In genomic region chr12:118103601-118104382, GRCh38 we compare ENCODE assay signal across 1 cellular context.
TF ChIP-seq lines count a peak whose summit lies in the region.

TSS of gene VSIG10 (minus strand) at chr12:118104011. CDS start at chr12:118103671, 340 bp downstream.

TF ChIP-seq in HepG2, 621 proteins besides CTCF, POLR2A, EP300 and RAD21 (continued from another document and continues in another):
- 0 out of 2 replicates have a peak, but pooled peaks have one; percentile 19 for TF ChIP-seq ZNF790 (CRISPR knock-in tag; IDR thresholded peaks at IDR 0.05; ENCODE audit: borderline replicate concordance)
- TF ChIP-seq TSC22D2 (CRISPR knock-in tag; IDR thresholded peaks at IDR 0.05; ENCODE audit: borderline replicate concordance), result peak; percentile 38; the same call in 1 of the 2 replicates
- 0 out of 2 replicates have a peak, but pooled peaks have one; percentile 4 for TF ChIP-seq ZNF605 (CRISPR knock-in tag; IDR thresholded peaks at IDR 0.05)
- peak; percentile 74; the same call in 1 of the 2 replicates for TF ChIP-seq ZNF777 (CRISPR knock-in tag; IDR thresholded peaks at IDR 0.05)
- TF ChIP-seq ZNF782 (CRISPR knock-in tag; IDR thresholded peaks at IDR 0.05; ENCODE audit: borderline replicate concordance), result no peak
- TF ChIP-seq ZFP91 (CRISPR knock-in tag; IDR thresholded peaks at IDR 0.05; ENCODE audit: borderline replicate concordance), result peak; percentile 72
- TF ChIP-seq ZNF784 (CRISPR knock-in tag; IDR thresholded peaks at IDR 0.05; ENCODE audit: borderline replicate concordance), result 0 out of 2 replicates have a peak, but pooled peaks have one; percentile 20
- TF ChIP-seq KAT7 (CRISPR knock-in tag; IDR thresholded peaks at IDR 0.05; ENCODE audit: borderline replicate concordance), result peak; percentile 92
- TF ChIP-seq IKZF4 (CRISPR knock-in tag; IDR thresholded peaks at IDR 0.05; ENCODE audit: borderline replicate concordance, low read depth, not compliant biosample characterization), result no peak
- TF ChIP-seq ZNF816 (CRISPR knock-in tag; IDR thresholded peaks at IDR 0.05; ENCODE audit: borderline replicate concordance), result 0 out of 2 replicates have a peak, but pooled peaks have one; percentile 24
- TF ChIP-seq ZNF30 (CRISPR knock-in tag; IDR thresholded peaks at IDR 0.05), result no peak
- TF ChIP-seq MAX (IDR thresholded peaks at IDR 0.05), result no peak; the same call in 1 of the 2 replicates
- peak; percentile 46; the same call in 1 of the 2 replicates for TF ChIP-seq FOXP4 (CRISPR knock-in tag; IDR thresholded peaks at IDR 0.05)
- TF ChIP-seq SIN3A (IDR thresholded peaks at IDR 0.05; ENCODE audit: borderline replicate concordance, low read depth, low read length), result peak; percentile 56; the same call in 1 of the 2 replicates
- no peak for TF ChIP-seq SMAD1 (CRISPR knock-in tag; IDR thresholded peaks at IDR 0.05; ENCODE audit: borderline replicate concordance, low read depth)
- TF ChIP-seq ZNF766 (CRISPR knock-in tag; IDR thresholded peaks at IDR 0.05; ENCODE audit: borderline replicate concordance), result no peak; the same call in 1 of the 2 replicates
- TF ChIP-seq XRCC5 (optimal IDR thresholded peaks at IDR 0.05; ENCODE audit: low read length), result peak; percentile 17
- no peak for TF ChIP-seq HOMEZ (CRISPR knock-in tag; IDR thresholded peaks at IDR 0.05; ENCODE audit: low read depth)
- 0 out of 2 replicates have a peak, but pooled peaks have one; percentile 29 for TF ChIP-seq GZF1 (CRISPR knock-in tag; IDR thresholded peaks at IDR 0.05)
- no peak for TF ChIP-seq EHMT2 (IDR thresholded peaks at IDR 0.05; ENCODE audit: borderline replicate concordance, low read depth, low read length)
- TF ChIP-seq PATZ1 (CRISPR knock-in tag; IDR thresholded peaks at IDR 0.05), result peak; percentile 98
- TF ChIP-seq RARA (CRISPR knock-in tag; IDR thresholded peaks at IDR 0.05), result 0 out of 2 replicates have a peak, but pooled peaks have one; percentile 31
- 0 out of 2 replicates have a peak, but pooled peaks have one; percentile 60 for TF ChIP-seq ZNF513 (CRISPR knock-in tag; conservative IDR thresholded peaks at IDR 0.05)
- peak; percentile 55; the same call in 1 of the 2 replicates for TF ChIP-seq ZNF768 (CRISPR knock-in tag; IDR thresholded peaks at IDR 0.05)
- TF ChIP-seq ARNT2 (CRISPR knock-in tag; IDR thresholded peaks at IDR 0.05; ENCODE audit: low read depth), result no peak; the same call in 1 of the 2 replicates
- 0 out of 3 replicates have a peak, but pooled peaks have one; percentile 39 for TF ChIP-seq MXI1 (IDR thresholded peaks at IDR 0.05; ENCODE audit: borderline replicate concordance, low read depth, low read length)
- TF ChIP-seq SALL2 (CRISPR knock-in tag; IDR thresholded peaks at IDR 0.05), result no peak
- peak; percentile 96 for TF ChIP-seq UBTF (CRISPR knock-in tag; IDR thresholded peaks at IDR 0.05)
- no peak for TF ChIP-seq ZHX2 (IDR thresholded peaks at IDR 0.05; ENCODE audit: low read depth)
- 0 out of 2 replicates have a peak, but pooled peaks have one; percentile 51 for TF ChIP-seq ZHX2 (CRISPR knock-in tag; IDR thresholded peaks at IDR 0.05; ENCODE audit: borderline replicate concordance)
- TF ChIP-seq JARID2 (CRISPR knock-in tag; IDR thresholded peaks at IDR 0.05; ENCODE audit: insufficient replicate concordance), result no peak
- 0 out of 2 replicates have a peak, but pooled peaks have one; percentile 29 for TF ChIP-seq ZNF543 (CRISPR knock-in tag; IDR thresholded peaks at IDR 0.05)
- peak; percentile 80; the same call in 1 of the 2 replicates for TF ChIP-seq TAF1 (CRISPR knock-in tag; IDR thresholded peaks at IDR 0.05)
- TF ChIP-seq SRF (IDR thresholded peaks at IDR 0.05; ENCODE audit: low read depth, low read length), result no peak
- no peak for TF ChIP-seq CBX2 (IDR thresholded peaks at IDR 0.05; ENCODE audit: low read depth, low read length)
- no peak for TF ChIP-seq CBX2 (CRISPR knock-in tag; IDR thresholded peaks at IDR 0.05; ENCODE audit: low read depth)
- TF ChIP-seq ZNF275 (CRISPR knock-in tag; IDR thresholded peaks at IDR 0.05; ENCODE audit: borderline replicate concordance), result peak; percentile 44; the same call in 1 of the 2 replicates
- peak; percentile 46; the same call in 1 of the 2 replicates for TF ChIP-seq ZNF232 (CRISPR knock-in tag; IDR thresholded peaks at IDR 0.05; ENCODE audit: borderline replicate concordance)
- no peak for TF ChIP-seq SNAI1 (CRISPR knock-in tag; IDR thresholded peaks at IDR 0.05; ENCODE audit: borderline replicate concordance)
